Comparison of ENCODE assay signal across 15 cellular contexts in genomic region chr7:69898189-69898588, GRCh38.
DNase-seq lines count a peak whose midpoint lies in the region; ATAC-seq lines count a peak whose summit lies in the region.
"Had no signal": no experiment of that assay in that cellular context is flagged by ENCODE, and none has a peak within 500 bp of the region (broad histone marks: within the 10 kb centered on the region; RNA-seq: fewer than 3 reads in every experiment).

No MANE protein-coding gene starts in this region.

- DNase-seq in foreskin melanocyte (peak; percentile 17), NOMO-1 treated with DMSO at 0.1 percent for 48 hours (lab: John Stamatoyannopoulos, UW; ENCODE audit: unreplicated experiment) (no peak), retina (no peak), activated gamma-delta T cell treated with Interleukin-2 at 50 U/mL for 16 hours (no peak)
- no peak for DNase-seq in activated CD8-positive, alpha-beta memory T cell treated with anti-CD3 and anti-CD28 coated beads, Interleukin-2, amount 50 U/mL, for 48 hours
- DNase-seq: activated CD4-positive, alpha-beta T cell treated with anti-CD3 and anti-CD28 coated beads, Interleukin-2, amount 10 ng/mL, durations not matched to agents 7 days and 5 days; activated naive CD8-positive, alpha-beta T cell treated with anti-CD3 and anti-CD28 coated beads for 36 hours; CD8-positive, alpha-beta T cell; MM.1S; NCI-H524; SK-N-SH; stimulated activated naive CD8-positive, alpha-beta T cell treated with anti-CD3 and anti-CD28 coated beads, Interleukin-15, amount 100 ng/mL, for 72 hours had no signal

- ATAC-seq in GM18858 (IDR thresholded peaks at IDR 0.05; ENCODE audit: unreplicated experiment) (peak; percentile 92), GM21717 (IDR thresholded peaks at IDR 0.05; ENCODE audit: unreplicated experiment) (peak; percentile 87), HG03196 (IDR thresholded peaks at IDR 0.05; ENCODE audit: unreplicated experiment) (peak; percentile 74)
- ATAC-seq: CD8-positive, alpha-beta T cell; stimulated activated naive CD8-positive, alpha-beta T cell treated with anti-CD3 and anti-CD28 coated beads, Interleukin-15, amount 100 ng/mL, for 72 hours had no signal
